ENCODE assay signal across 1 cellular context in genomic region chr4:86972997-86973396, GRCh38.
TF ChIP-seq lines count a peak whose summit lies in the region.

No MANE protein-coding gene starts in this region.

TF ChIP-seq in K562, 482 proteins besides CTCF, POLR2A, EP300 and RAD21 (continued from another document):
- TF ChIP-seq NR2C2 (CRISPR knock-in tag; IDR thresholded peaks at IDR 0.05) (no peak), NR2C2 (tag; IDR thresholded peaks at IDR 0.05) (peak; percentile 60), EGR1 (conservative IDR thresholded peaks at IDR 0.05) (0 out of 2 replicates have a peak, but pooled peaks have one; percentile 14)
